11 cellular contexts compared by ENCODE assay signal in genomic region chr5:80998590-80998979, GRCh38. TPM values are rescaled to one million over a fixed set of nuclear protein-coding genes. Genes with fewer than 3 reads are reported as not detected.
A peak's percentile ranks its signal among the peaks of the same experiment; 100 is the strongest.
DNase-seq lines count a peak whose midpoint lies in the region; ATAC-seq and TF ChIP-seq lines count a peak whose summit lies in the region.
"Had no signal": no experiment of that assay in that cellular context is flagged by ENCODE, and none has a peak within 500 bp of the region (broad histone marks: within the 10 kb centered on the region; RNA-seq: fewer than 3 reads in every experiment).

No MANE protein-coding gene starts in this region.

- no peaks in the 10 kb centered on the region for H3K36me3 Mint-ChIP-seq in stimulated activated naive B cell treated with anti-CD40 and anti-IgM and Interleukin-4, amounts not matched to agents 10 μg/mL and 1 μg/mL and 100 μg/mL, for 72 hours
- no peaks in the 10 kb centered on the region for H3K36me3 Mint-ChIP-seq in natural killer cell treated with Interleukin-12 subunit alpha and Interleukin-12 subunit beta and Interleukin-15 and Interleukin-18, amount 100 ng/mL, for 72 hours

- peak overlapping the region in 1 of 2 donors; percentile 56 for H3K4me3 Mint-ChIP-seq in stimulated activated naive B cell treated with anti-CD40 and anti-IgM and Interleukin-4, amounts not matched to agents 10 μg/mL and 1 μg/mL and 100 μg/mL, for 72 hours
- H3K4me3 Mint-ChIP-seq in natural killer cell treated with Interleukin-12 subunit alpha and Interleukin-12 subunit beta and Interleukin-15 and Interleukin-18, amount 100 ng/mL, for 72 hours: no peak overlapping the region
- H3K4me3 Mint-ChIP-seq: activated B cell treated with CpG ODN at 0.5 μM for 24 hours had no signal

- H3K27ac ChIP-seq in OCI-LY7 (ENCODE audit: low read depth, low read length, poor library complexity, severe bottlenecking) (no peak overlapping the region), fibroblast of lung (ENCODE audit: insufficient read depth, low read length) (no peak overlapping the region)
- H3K27ac ChIP-seq: prostate gland had no signal

- no peaks in the 10 kb centered on the region for H3K27me3 ChIP-seq in fibroblast of lung (ENCODE audit: control insufficient read depth, insufficient read depth, low read length)

- no peaks in the 10 kb centered on the region for H3K9me3 Mint-ChIP-seq in stimulated activated naive B cell treated with anti-CD40 and anti-IgM and Interleukin-4, amounts not matched to agents 10 μg/mL and 1 μg/mL and 100 μg/mL, for 72 hours
- H3K9me3 Mint-ChIP-seq in natural killer cell treated with Interleukin-12 subunit alpha and Interleukin-12 subunit beta and Interleukin-15 and Interleukin-18, amount 100 ng/mL, for 72 hours: no peaks in the 10 kb centered on the region
- H3K9me3 Mint-ChIP-seq: activated B cell treated with CpG ODN at 0.5 μM for 24 hours had no signal

- peaks cover 9 to 13% of the 10 kb centered on the region in 2 donors for H3K4me1 Mint-ChIP-seq in stimulated activated naive B cell treated with anti-CD40 and anti-IgM and Interleukin-4, amounts not matched to agents 10 μg/mL and 1 μg/mL and 100 μg/mL, for 72 hours
- peaks cover 0 to 3% of the 10 kb centered on the region in 2 donors for H3K4me1 Mint-ChIP-seq in natural killer cell treated with Interleukin-12 subunit alpha and Interleukin-12 subunit beta and Interleukin-15 and Interleukin-18, amount 100 ng/mL, for 72 hours (ENCODE audit: low read depth in 2 of 2)

- DNase-seq in OCI-LY7 (ENCODE audit: low spot score): no peak
- peak; percentile 73 for DNase-seq in activated CD8-positive, alpha-beta memory T cell treated with anti-CD3 and anti-CD28 coated beads for 24 hours
- no peak for DNase-seq in fibroblast of lung (ENCODE audit: low read depth in 2 of 2)
- DNase-seq in stimulated activated naive B cell treated with anti-CD40 and anti-IgM and Interleukin-4, amounts not matched to agents 10 μg/mL and 1 μg/mL and 100 μg/mL, for 72 hours: no peak
- no peak for DNase-seq in natural killer cell treated with Interleukin-12 subunit alpha and Interleukin-12 subunit beta and Interleukin-15 and Interleukin-18, amount 100 ng/mL, for 72 hours (ENCODE audit: low spot score)
- DNase-seq in midbrain (lab: John Stamatoyannopoulos, UW): no peak
- DNase-seq: activated B cell treated with CpG ODN at 0.5 μM for 24 hours, cerebellar nuclear complex had no signal

- peak overlapping the region; percentile 28 for H3K27ac Mint-ChIP-seq in stimulated activated naive B cell treated with anti-CD40 and anti-IgM and Interleukin-4, amounts not matched to agents 10 μg/mL and 1 μg/mL and 100 μg/mL, for 72 hours
- H3K27ac Mint-ChIP-seq in natural killer cell treated with Interleukin-12 subunit alpha and Interleukin-12 subunit beta and Interleukin-15 and Interleukin-18, amount 100 ng/mL, for 72 hours: peak overlapping the region in 1 of 2 donors; percentile 67
- H3K27ac Mint-ChIP-seq: activated B cell treated with CpG ODN at 0.5 μM for 24 hours had no signal

- H2AFZ ChIP-seq in OCI-LY7 (ENCODE audit: low read length): no peak overlapping the region
- H2AFZ ChIP-seq in fibroblast of lung (ENCODE audit: low read length): peak overlapping the region; percentile 35

- H4K20me1 ChIP-seq in OCI-LY7 (ENCODE audit: insufficient read depth, low read length) (no peaks in the 10 kb centered on the region), fibroblast of lung (ENCODE audit: control insufficient read depth, extremely low read depth, insufficient read depth, low read length) (no peaks in the 10 kb centered on the region)

- H3K79me2 ChIP-seq in OCI-LY7 (ENCODE audit: insufficient read depth, low read depth, low read length) (no peaks in the 10 kb centered on the region), fibroblast of lung (ENCODE audit: control insufficient read depth, insufficient read depth, low read length) (no peaks in the 10 kb centered on the region)

- peaks cover 0 to 8% of the 10 kb centered on the region in 2 donors for H3K27me3 Mint-ChIP-seq in stimulated activated naive B cell treated with anti-CD40 and anti-IgM and Interleukin-4, amounts not matched to agents 10 μg/mL and 1 μg/mL and 100 μg/mL, for 72 hours
- H3K27me3 Mint-ChIP-seq in natural killer cell treated with Interleukin-12 subunit alpha and Interleukin-12 subunit beta and Interleukin-15 and Interleukin-18, amount 100 ng/mL, for 72 hours: peaks cover 0 to 2% of the 10 kb centered on the region in 2 donors

- H3K4me3 ChIP-seq in OCI-LY7 (ENCODE audit: low read depth, low read length, poor library complexity, severe bottlenecking) (no peak overlapping the region), fibroblast of lung (replicated peaks in 1 of 4; ENCODE audit: control extremely low read depth in 1 of 4, insufficient read depth in 1 of 4, low read depth in 3 of 4, low read length in 4 of 4) (no peak overlapping the region)
- H3K4me3 ChIP-seq: prostate gland had no signal

- H3K9me2 ChIP-seq in OCI-LY7 (ENCODE audit: insufficient read depth, low read length): no peaks in the 10 kb centered on the region

- intact Hi-C loops in OCI-LY7 (cut with micrococcal nuclease; ENCODE audit: unreplicated experiment): no loop called here

- H3K9me3 ChIP-seq in OCI-LY7 (ENCODE audit: low read length): no peaks in the 10 kb centered on the region
- no peaks in the 10 kb centered on the region for H3K9me3 ChIP-seq in fibroblast of lung (ENCODE audit: control insufficient read depth, insufficient read depth, low read depth, low read length)
- H3K9me3 ChIP-seq: prostate gland had no signal

- CTCF ChIA-PET in OCI-LY7 (lab: Charles Lee; ENCODE audit: unreplicated experiment): no interaction called here

- peak overlapping the region; percentile 16; the same call in 1 of the 2 replicates for H3K4me2 ChIP-seq in OCI-LY7 (ENCODE audit: low read length)
- H3K4me2 ChIP-seq in fibroblast of lung (ENCODE audit: extremely low read depth, insufficient read depth, low read length): no peak overlapping the region

- H3K36me3 ChIP-seq in OCI-LY7 (ENCODE audit: insufficient read depth, low read length) (no peaks in the 10 kb centered on the region), fibroblast of lung (ENCODE audit: control insufficient read depth, insufficient read depth, low read length) (no peaks in the 10 kb centered on the region)
- H3K36me3 ChIP-seq: prostate gland had no signal

- peak; percentile 31 for ATAC-seq in stimulated activated naive B cell treated with anti-CD40 and anti-IgM and Interleukin-4, amounts not matched to agents 10 μg/mL and 1 μg/mL and 100 μg/mL, for 72 hours (replicated peaks)
- no peak for ATAC-seq in GM18907 (IDR thresholded peaks at IDR 0.05; ENCODE audit: unreplicated experiment)
- no peak for ATAC-seq in natural killer cell treated with Interleukin-12 subunit alpha and Interleukin-12 subunit beta and Interleukin-15 and Interleukin-18, amount 100 ng/mL, for 72 hours
- ATAC-seq: HepG2 had no signal

- no peaks in the 10 kb centered on the region for H3K4me1 ChIP-seq in OCI-LY7 (ENCODE audit: insufficient read depth, low read length, poor library complexity, severe bottlenecking)
- H3K4me1 ChIP-seq in fibroblast of lung (ENCODE audit: control insufficient read depth, extremely low read depth, insufficient read depth, low read length): no peaks in the 10 kb centered on the region
- H3K4me1 ChIP-seq: prostate gland had no signal

- TF ChIP-seq CTCF in OCI-LY7 (conservative IDR thresholded peaks at IDR 0.05; ENCODE audit: low read length): no peak
- no peak for TF ChIP-seq CTCF in fibroblast of lung (conservative IDR thresholded peaks at IDR 0.05 in 1 of 2, IDR thresholded peaks at IDR 0.05 in 1 of 2; ENCODE audit: low read depth in 1 of 2, low read length in 2 of 2)

- POLR2A ChIA-PET in OCI-LY7 (lab: Charles Lee): interaction anchor here (0.5 to 0.7 kb wide), 2 partner anchors 13 to 1067 kb away, joined by 3 to 4 read pairs; no protein-coding TSS in a partner anchor

- H3K9ac ChIP-seq in fibroblast of lung (ENCODE audit: insufficient read depth, low read length): no peak overlapping the region

- no TSS peak for BruUV-seq in OCI-LY7 (replicated peaks; lab: Mats Ljungman, UMichigan)

RNA-seq across cellular contexts. Expression of gene RASGRF2, which starts 38.4 kb away (rescaled TPM):
- 0.10 and 0.13 TPM in 2 replicates for total RNA-seq in OCI-LY7 (2014; rRNA removed; shearing (Covaris generic))
- total RNA-seq in OCI-LY7 (2022) (0.06 and 0.52 TPM in 2 replicates), fibroblast of lung (12.1 and 19.5 TPM in 2 replicates)
- polyA plus RNA-seq in fibroblast of lung: 3.5 and 17.1 TPM in 2 replicates
- polyA plus RNA-seq in fibroblast of lung (2012): 2.3 and 10.4 TPM in 2 replicates
- polyA minus RNA-seq in fibroblast of lung (ENCODE audit: low replicate concordance): 2.6 and 17.9 TPM in 2 replicates
- total RNA-seq in natural killer cell treated with Interleukin-12 subunit alpha and Interleukin-12 subunit beta and Interleukin-15 and Interleukin-18, amount 100 ng/mL, for 72 hours: 1 to 10 TPM; 2.3 to 6.7 TPM

Comparison
In these comparisons a context has a peak if more than half of its experiments do, and no peak if none do; other contexts are left out.
1. ATAC-seq: peak in stimulated activated naive B cell treated with anti-CD40 and anti-IgM and Interleukin-4, amounts not matched to agents 10 μg/mL and 1 μg/mL and 100 μg/mL, for 72 hours (2 of 2); none in GM18907 (single experiment) and natural killer cell treated with Interleukin-12 subunit alpha and Interleukin-12 subunit beta and Interleukin-15 and Interleukin-18, amount 100 ng/mL, for 72 hours (0 of 2).